Comparison of ENCODE assay signal across 17 cellular contexts in genomic region chr1:5331101-5331500, GRCh38.
DNase-seq lines count a peak whose midpoint lies in the region; ATAC-seq and TF ChIP-seq lines count a peak whose summit lies in the region.
"Had no signal": no experiment of that assay in that cellular context is flagged by ENCODE, and none has a peak within 500 bp of the region (broad histone marks: within the 10 kb centered on the region; RNA-seq: fewer than 3 reads in every experiment).

No MANE protein-coding gene starts in this region.

- peaks cover 10 to 23% of the 10 kb centered on the region in 2 experiments for H3K9me3 ChIP-seq in CD4-positive, CD25-positive, alpha-beta regulatory T cell (ENCODE audit: control insufficient read depth in 2 of 2, low read length in 2 of 2)
- H3K9me3 ChIP-seq in vagina: no peaks in the 10 kb centered on the region

- TF ChIP-seq CTCF in coronary artery (IDR thresholded peaks at IDR 0.05): no peak
- no peak for TF ChIP-seq CTCF in vagina (IDR thresholded peaks at IDR 0.05)
- no peak for TF ChIP-seq CTCF in type B pancreatic cell (conservative IDR thresholded peaks at IDR 0.05)

- peaks cover 5 to 50% (median 23%) of the 10 kb centered on the region in 4 donors for H3K4me1 Mint-ChIP-seq in CD4-positive, CD25-positive, alpha-beta regulatory T cell
- peaks cover 6 to 14% of the 10 kb centered on the region in 2 donors for H3K4me1 Mint-ChIP-seq in natural killer cell treated with Interleukin-12 subunit alpha and Interleukin-12 subunit beta and Interleukin-15 and Interleukin-18, amount 100 ng/mL, for 72 hours (ENCODE audit: low read depth in 2 of 2)
- no peaks in the 10 kb centered on the region for H3K4me1 Mint-ChIP-seq in type B pancreatic cell (ENCODE audit: unreplicated experiment)

- peaks cover 4 to 27% (median 10%) of the 10 kb centered on the region in 7 donors for H3K9me3 Mint-ChIP-seq in CD4-positive, CD25-positive, alpha-beta regulatory T cell
- peaks cover 3% of the 10 kb centered on the region for H3K9me3 Mint-ChIP-seq in natural killer cell treated with Interleukin-12 subunit alpha and Interleukin-12 subunit beta and Interleukin-15 and Interleukin-18, amount 100 ng/mL, for 72 hours
- peaks cover 9% of the 10 kb centered on the region for H3K9me3 Mint-ChIP-seq in type B pancreatic cell

- H3K27ac Mint-ChIP-seq in CD4-positive, CD25-positive, alpha-beta regulatory T cell: peak overlapping the region in 2 of 3 donors; percentile 89 to 94
- H3K27ac Mint-ChIP-seq in natural killer cell treated with Interleukin-12 subunit alpha and Interleukin-12 subunit beta and Interleukin-15 and Interleukin-18, amount 100 ng/mL, for 72 hours: no peak overlapping the region
- no peak overlapping the region for H3K27ac Mint-ChIP-seq in type B pancreatic cell

- no peaks in the 10 kb centered on the region for H3K27me3 Mint-ChIP-seq in CD4-positive, CD25-positive, alpha-beta regulatory T cell
- H3K27me3 Mint-ChIP-seq in natural killer cell treated with Interleukin-12 subunit alpha and Interleukin-12 subunit beta and Interleukin-15 and Interleukin-18, amount 100 ng/mL, for 72 hours: peaks cover 6 to 7% of the 10 kb centered on the region in 2 donors
- H3K27me3 Mint-ChIP-seq in type B pancreatic cell: peaks cover 9% of the 10 kb centered on the region

- H3K27me3 ChIP-seq in CD4-positive, CD25-positive, alpha-beta regulatory T cell (ENCODE audit: control insufficient read depth, insufficient read depth, low read length): no peaks in the 10 kb centered on the region
- no peaks in the 10 kb centered on the region for H3K27me3 ChIP-seq in vagina
- H3K27me3 ChIP-seq: BLaER1 had no signal

- H3K4me3 Mint-ChIP-seq in CD4-positive, CD25-positive, alpha-beta regulatory T cell: peak overlapping the region in 1 of 4 donors; percentile 41
- H3K4me3 Mint-ChIP-seq in natural killer cell treated with Interleukin-12 subunit alpha and Interleukin-12 subunit beta and Interleukin-15 and Interleukin-18, amount 100 ng/mL, for 72 hours: no peak overlapping the region
- H3K4me3 Mint-ChIP-seq in type B pancreatic cell: no peak overlapping the region

- no peaks in the 10 kb centered on the region for H3K36me3 ChIP-seq in CD4-positive, CD25-positive, alpha-beta regulatory T cell (ENCODE audit: control insufficient read depth, insufficient read depth, low read length)
- no peaks in the 10 kb centered on the region for H3K36me3 ChIP-seq in vagina
- H3K36me3 ChIP-seq: BLaER1 had no signal

- intact Hi-C loops in vagina (cut with DNase I): no loop called here

- no peak for ATAC-seq in CD4-positive, CD25-positive, alpha-beta regulatory T cell (ENCODE audit: low read depth in 2 of 2)
- peak; percentile 15 to 37 for ATAC-seq in natural killer cell treated with Interleukin-12 subunit alpha and Interleukin-12 subunit beta and Interleukin-15 and Interleukin-18, amount 100 ng/mL, for 72 hours
- no peak for ATAC-seq in HG03520 (IDR thresholded peaks at IDR 0.05; ENCODE audit: unreplicated experiment)
- ATAC-seq in HG03469 (IDR thresholded peaks at IDR 0.05; ENCODE audit: unreplicated experiment): no peak
- ATAC-seq: HepG2 had no signal

- no peaks in the 10 kb centered on the region for H3K36me3 Mint-ChIP-seq in CD4-positive, CD25-positive, alpha-beta regulatory T cell
- no peaks in the 10 kb centered on the region for H3K36me3 Mint-ChIP-seq in natural killer cell treated with Interleukin-12 subunit alpha and Interleukin-12 subunit beta and Interleukin-15 and Interleukin-18, amount 100 ng/mL, for 72 hours
- H3K36me3 Mint-ChIP-seq in type B pancreatic cell: no peaks in the 10 kb centered on the region

- peaks cover 35% of the 10 kb centered on the region for H3K4me1 ChIP-seq in CD4-positive, CD25-positive, alpha-beta regulatory T cell (ENCODE audit: control insufficient read depth, insufficient read depth, low read length, poor library complexity, severe bottlenecking)
- H3K4me1 ChIP-seq in vagina: no peaks in the 10 kb centered on the region

- no peak for DNase-seq in CD4-positive, CD25-positive, alpha-beta regulatory T cell
- peak; percentile 65 for DNase-seq in coronary artery (ENCODE audit: low spot score)
- DNase-seq in natural killer cell treated with Interleukin-12 subunit alpha and Interleukin-12 subunit beta and Interleukin-15 and Interleukin-18, amount 100 ng/mL, for 72 hours (ENCODE audit: low spot score): no peak
- DNase-seq in vagina (ENCODE audit: extremely low spot score in 2 of 2): peak; percentile 44 to 77
- no peak for DNase-seq in type B pancreatic cell (ENCODE audit: extremely low spot score, unreplicated experiment)
- DNase-seq: AML-193, COR-L47, DMS153, DMS79 treated with DMSO at 0.1 percent for 48 hours, EL, GM23248, H7 had no signal

- H3K4me3 ChIP-seq in CD4-positive, CD25-positive, alpha-beta regulatory T cell (ENCODE audit: low read depth, low read length): no peak overlapping the region
- H3K4me3 ChIP-seq in coronary artery (no peak overlapping the region), vagina (no peak overlapping the region)
- H3K4me3 ChIP-seq: BLaER1, GM23248 had no signal

- peak overlapping the region; percentile 78 for H3K27ac ChIP-seq in CD4-positive, CD25-positive, alpha-beta regulatory T cell (ENCODE audit: insufficient read depth, low read length, poor library complexity, severe bottlenecking)
- H3K27ac ChIP-seq in coronary artery (no peak overlapping the region), vagina (no peak overlapping the region)
- H3K27ac ChIP-seq: 22Rv1, BLaER1, GM23248 had no signal

- no peak for TF ChIP-seq POLR2A in vagina (IDR thresholded peaks at IDR 0.05)

Comparison
In these comparisons a context has a peak if more than half of its experiments do, and no peak if none do; other contexts are left out.
1. ATAC-seq: peak in natural killer cell treated with Interleukin-12 subunit alpha and Interleukin-12 subunit beta and Interleukin-15 and Interleukin-18, amount 100 ng/mL, for 72 hours (2 of 2); none in CD4-positive, CD25-positive, alpha-beta regulatory T cell (0 of 2), HG03520 (single experiment) and HG03469 (single experiment).
2. DNase-seq: peak in coronary artery (single experiment) and vagina (2 of 2); none in CD4-positive, CD25-positive, alpha-beta regulatory T cell (0 of 3), natural killer cell treated with Interleukin-12 subunit alpha and Interleukin-12 subunit beta and Interleukin-15 and Interleukin-18, amount 100 ng/mL, for 72 hours (single experiment) and type B pancreatic cell (single experiment).
3. H3K27ac Mint-ChIP-seq: peak in CD4-positive, CD25-positive, alpha-beta regulatory T cell (2 of 3); none in natural killer cell treated with Interleukin-12 subunit alpha and Interleukin-12 subunit beta and Interleukin-15 and Interleukin-18, amount 100 ng/mL, for 72 hours (0 of 2) and type B pancreatic cell (single experiment).